In genomic region chr1:226064168-226064815, GRCh38 we compare ENCODE assay signal across 8 cellular contexts. TPM values are rescaled to one million over a fixed set of nuclear protein-coding genes. Genes with fewer than 3 reads are reported as not detected.
A peak's percentile ranks its signal among the peaks of the same experiment; 100 is the strongest.
DNase-seq lines count a peak whose midpoint lies in the region; ATAC-seq and TF ChIP-seq lines count a peak whose summit lies in the region.

No MANE protein-coding gene starts in this region.

- H3K27me3 Mint-ChIP-seq in HFFc6 (ENCODE audit: insufficient read depth), result peaks cover 2% of the 10 kb centered on the region
- no peaks in the 10 kb centered on the region for H3K27me3 Mint-ChIP-seq in nephron progenitor cell (ENCODE audit: low read depth, poor library complexity)

- H3K4me3 Mint-ChIP-seq in HFFc6, result peak overlapping the region; percentile 98
- H3K4me3 Mint-ChIP-seq in nephron progenitor cell, result peak overlapping the region; percentile 100

- H3K27ac Mint-ChIP-seq in HFFc6 (peak overlapping the region; percentile 98), nephron progenitor cell (peak overlapping the region; percentile 100)

- H3K4me3 ChIP-seq in endocrine pancreas (ENCODE audit: control insufficient read depth, insufficient read depth, low read length), result peak overlapping the region; percentile 93

- H3K9me3 Mint-ChIP-seq in HFFc6 (no peaks in the 10 kb centered on the region), nephron progenitor cell (no peaks in the 10 kb centered on the region)

- H3K36me3 ChIP-seq in endocrine pancreas (ENCODE audit: control insufficient read depth, insufficient read depth, low read length), result no peaks in the 10 kb centered on the region

- no peaks in the 10 kb centered on the region for H3K9me3 ChIP-seq in endocrine pancreas (ENCODE audit: control insufficient read depth, low read length)

- H3K36me3 Mint-ChIP-seq in HFFc6 (ENCODE audit: low read depth) (peaks cover 32% of the 10 kb centered on the region), nephron progenitor cell (ENCODE audit: low read depth) (peaks cover 55% of the 10 kb centered on the region)

- TF ChIP-seq CTCF in HFFc6 (IDR thresholded peaks at IDR 0.05), result peak; percentile 89
- TF ChIP-seq CTCF in nephron progenitor cell (IDR thresholded peaks at IDR 0.05), result peak; percentile 75

- H3K27me3 ChIP-seq in endocrine pancreas (ENCODE audit: control insufficient read depth, insufficient read depth, low read length), result no peaks in the 10 kb centered on the region

- H3K4me1 Mint-ChIP-seq in HFFc6 (ENCODE audit: low read depth) (peaks cover 38% of the 10 kb centered on the region), nephron progenitor cell (peaks cover 47% of the 10 kb centered on the region)

- peaks cover 36% of the 10 kb centered on the region for H3K4me1 ChIP-seq in endocrine pancreas (ENCODE audit: control insufficient read depth, insufficient read depth, low read length)

- peak overlapping the region; percentile 76 for H3K9ac ChIP-seq in endocrine pancreas (ENCODE audit: control insufficient read depth, insufficient read depth, low read length)

- no peak for ATAC-seq in GM19395 (IDR thresholded peaks at IDR 0.05; ENCODE audit: unreplicated experiment)
- no peak for ATAC-seq in GM19397 (IDR thresholded peaks at IDR 0.05; ENCODE audit: unreplicated experiment)

- peak; percentile 21 for DNase-seq in COLO829 (ENCODE audit: low spot score)
- DNase-seq in HFFc6, result peak; percentile 9
- peak; percentile 63 for DNase-seq in SW480 (ENCODE audit: low spot score)
- no peak for DNase-seq in nephron progenitor cell
- no peak for DNase-seq in NCI-H226

RNA-seq across cellular contexts. Expression of gene H3-3A, which starts 1.8 kb away (rescaled TPM):
- 100 to 1,000 TPM; 307 to 338 (median 326) TPM for total RNA-seq in HFFc6 (2021; fragmentation: NEBNext Ultra II Directional; extraction: Animal tissue kit (Norgen Biotek cat#: 25700))

Comparison
In these comparisons a context has a peak if more than half of its experiments do, and no peak if none do; other contexts are left out.
1. DNase-seq: peak in COLO829 (single experiment), HFFc6 (single experiment) and SW480 (single experiment); none in nephron progenitor cell (single experiment) and NCI-H226 (single experiment).